In genomic region chr17:50502643-50502990, GRCh38 we compare ENCODE assay signal across 19 cellular contexts. TPM values are rescaled to one million over a fixed set of nuclear protein-coding genes. Genes with fewer than 3 reads are reported as not detected.
DNase-seq lines count a peak whose midpoint lies in the region; ATAC-seq and TF ChIP-seq lines count a peak whose summit lies in the region.
"Had no signal": no experiment of that assay in that cellular context is flagged by ENCODE, and none has a peak within 500 bp of the region (broad histone marks: within the 10 kb centered on the region; RNA-seq: fewer than 3 reads in every experiment).

No MANE protein-coding gene starts in this region.

- intact Hi-C loops in activated CD8-positive, alpha-beta T cell treated with anti-CD3 and anti-CD28 coated beads for 36 hours (cut with micrococcal nuclease), result no loop called here
- intact Hi-C loops in left lung (cut with DNase I), result no loop called here

- H3K36me3 Mint-ChIP-seq in activated CD8-positive, alpha-beta T cell treated with anti-CD3 and anti-CD28 coated beads for 36 hours (ENCODE audit: low read depth), result no peaks in the 10 kb centered on the region
- no peaks in the 10 kb centered on the region for H3K36me3 Mint-ChIP-seq in nephron (ENCODE audit: low read depth)
- H3K36me3 Mint-ChIP-seq: CD8-positive, alpha-beta memory T cell had no signal

- no peaks in the 10 kb centered on the region for H3K4me1 ChIP-seq in left lung
- peaks cover 0 to 2% (median 0%) of the 10 kb centered on the region in 3 donors for H3K4me1 ChIP-seq in gastroesophageal sphincter

- no peaks in the 10 kb centered on the region for H3K27me3 ChIP-seq in left lung
- H3K27me3 ChIP-seq in gastroesophageal sphincter, result no peaks in the 10 kb centered on the region

- H3K27ac Mint-ChIP-seq in activated CD8-positive, alpha-beta T cell treated with anti-CD3 and anti-CD28 coated beads for 36 hours, result no peak overlapping the region
- H3K27ac Mint-ChIP-seq in nephron, result peak overlapping the region; percentile 24 to 31 (median 30)

- POLR2A ChIA-PET in activated CD8-positive, alpha-beta T cell treated with anti-CD3 and anti-CD28 coated beads for 36 hours (lab: Charles Lee), result interaction anchor here (0.8 to 1.1 kb wide), 2 partner anchors 15 to 23 kb away, joined by 3 read pairs; no protein-coding TSS in a partner anchor

- no peak for TF ChIP-seq EP300 in gastroesophageal sphincter (IDR thresholded peaks at IDR 0.05)

- H3K4me1 Mint-ChIP-seq in activated CD8-positive, alpha-beta T cell treated with anti-CD3 and anti-CD28 coated beads for 36 hours (ENCODE audit: low read depth), result peaks cover 23% of the 10 kb centered on the region
- peaks cover 14% of the 10 kb centered on the region for H3K4me1 Mint-ChIP-seq in nephron

- peak; percentile 6 for ATAC-seq in activated CD8-positive, alpha-beta T cell treated with anti-CD3 and anti-CD28 coated beads for 36 hours
- ATAC-seq in left lung (no peak), gastroesophageal sphincter (no peak)

- peak; percentile 48 for DNase-seq in D341Med (ENCODE audit: low spot score)
- DNase-seq in activated CD8-positive, alpha-beta T cell treated with anti-CD3 and anti-CD28 coated beads for 36 hours, result no peak
- DNase-seq in left lung, result no peak
- no peak for DNase-seq in DMS114 treated with DMSO at 0.1 percent for 48 hours (lab: John Stamatoyannopoulos, UW; ENCODE audit: unreplicated experiment)
- DNase-seq: CD8-positive, alpha-beta memory T cell; GF-D8; GM23248; KBM-7; MV-4-11; NCI-H1417; NCI-H1930; NCI-H2171 treated with DMSO at 0.1 percent for 48 hours; NCI-H748 treated with DMSO at 0.1 percent for 48 hours had no signal

- no peaks in the 10 kb centered on the region for H3K9me3 Mint-ChIP-seq in activated CD8-positive, alpha-beta T cell treated with anti-CD3 and anti-CD28 coated beads for 36 hours
- H3K9me3 Mint-ChIP-seq in nephron, result no peaks in the 10 kb centered on the region
- H3K9me3 Mint-ChIP-seq: CD8-positive, alpha-beta memory T cell had no signal

- WGBS in gastroesophageal sphincter (ENCODE audit: low coverage in 1 of 2), 2 donors, result no CpG with 5 or more reads among the region's 6 CpGs

- no peak for TF ChIP-seq POLR2A in gastroesophageal sphincter (IDR thresholded peaks at IDR 0.05)

- CTCF ChIA-PET in activated CD8-positive, alpha-beta T cell treated with anti-CD3 and anti-CD28 coated beads for 36 hours (lab: Charles Lee), result interaction anchor here (1.5 to 6.9 kb wide), 7 partner anchors 9 to 141 kb away, joined by 5 to 50 read pairs (median 7); partner anchors contain the start of genes LRRC59 and RSAD1

- no peak overlapping the region for H3K4me3 Mint-ChIP-seq in activated CD8-positive, alpha-beta T cell treated with anti-CD3 and anti-CD28 coated beads for 36 hours
- H3K4me3 Mint-ChIP-seq in nephron, result no peak overlapping the region
- H3K4me3 Mint-ChIP-seq: CD8-positive, alpha-beta memory T cell had no signal

- TF ChIP-seq CTCF in activated CD8-positive, alpha-beta T cell treated with anti-CD3 and anti-CD28 coated beads for 36 hours (IDR thresholded peaks at IDR 0.05), result no peak
- TF ChIP-seq CTCF in nephron (IDR thresholded peaks at IDR 0.05; ENCODE audit: unreplicated experiment in 3 of 3) (no peak), left lung (IDR thresholded peaks at IDR 0.05) (no peak), gastroesophageal sphincter (IDR thresholded peaks at IDR 0.05) (no peak)

- no peak overlapping the region for H3K27ac ChIP-seq in left lung
- no peak overlapping the region for H3K27ac ChIP-seq in gastroesophageal sphincter
- H3K27ac ChIP-seq: A549, GM23248 had no signal

- H3K4me3 ChIP-seq in left lung (no peak overlapping the region), gastroesophageal sphincter (no peak overlapping the region)
- H3K4me3 ChIP-seq: A549; BLaER1 treated with 17β-estradiol and CSF1 and Interleukin-3, amounts not matched to agents 10 nM and 100 nM; GM23248 had no signal

- H3K9me3 ChIP-seq in left lung (no peaks in the 10 kb centered on the region), gastroesophageal sphincter (no peaks in the 10 kb centered on the region)
- H3K9me3 ChIP-seq: A549 had no signal

- H3K36me3 ChIP-seq in left lung, result no peaks in the 10 kb centered on the region
- no peaks in the 10 kb centered on the region for H3K36me3 ChIP-seq in gastroesophageal sphincter
- H3K36me3 ChIP-seq: BLaER1 treated with 17β-estradiol and CSF1 and Interleukin-3, amounts not matched to agents 10 nM and 100 nM had no signal

- no peaks in the 10 kb centered on the region for H3K27me3 Mint-ChIP-seq in activated CD8-positive, alpha-beta T cell treated with anti-CD3 and anti-CD28 coated beads for 36 hours
- H3K27me3 Mint-ChIP-seq in nephron (ENCODE audit: low read depth), result peaks cover 10% of the 10 kb centered on the region
- H3K27me3 Mint-ChIP-seq: CD8-positive, alpha-beta memory T cell had no signal

RNA-seq across cellular contexts. Expression of gene MYCBPAP, which starts 5.6 kb away (rescaled TPM):
- total RNA-seq in activated CD8-positive, alpha-beta T cell treated with anti-CD3 and anti-CD28 coated beads for 36 hours, result 1 to 10 TPM; 6.7 to 6.9 TPM
- total RNA-seq in left lung, result 1 to 10 TPM; 1.4 to 2.7 TPM
- under 1 TPM in 2 of 4 donors, not detected in 2; 0.27 to 0.31 TPM for total RNA-seq in gastroesophageal sphincter

RNA-seq across cellular contexts. Expression of gene RSAD1, which starts 24.0 kb away (rescaled TPM):
- 10 to 100 TPM; 39.2 to 40.7 TPM for total RNA-seq in activated CD8-positive, alpha-beta T cell treated with anti-CD3 and anti-CD28 coated beads for 36 hours
- total RNA-seq in left lung, result 10 to 100 TPM; 28.5 to 34.8 TPM
- total RNA-seq in gastroesophageal sphincter, result 10 to 100 TPM; 10.7 to 26.3 (median 21.3) TPM

RNA-seq across cellular contexts. Expression of gene EPN3, which starts 29.9 kb away (rescaled TPM):
- not detected for total RNA-seq in activated CD8-positive, alpha-beta T cell treated with anti-CD3 and anti-CD28 coated beads for 36 hours
- total RNA-seq in left lung (1 to 10 TPM in 1 of 2 donors, under 1 TPM in 1; 0.55 to 6.4 TPM), gastroesophageal sphincter (1 to 10 TPM in 1 of 4 donors, not detected in 3; 7.3 TPM)
- total RNA-seq: CD8-positive, alpha-beta memory T cell; Daoy; GM23248 had no signal

RNA-seq across cellular contexts. Expression of gene CHAD, which starts 33.9 kb away (rescaled TPM):
- not detected for total RNA-seq in activated CD8-positive, alpha-beta T cell treated with anti-CD3 and anti-CD28 coated beads for 36 hours
- total RNA-seq in left lung, result under 1 TPM; 0.17 to 0.21 TPM
- total RNA-seq in gastroesophageal sphincter, result not detected
- total RNA-seq: CD8-positive, alpha-beta memory T cell; Daoy; GM23248; NCI-H460 had no signal

RNA-seq across cellular contexts. Expression of gene SPATA20, which starts 44.4 kb away (rescaled TPM):
- 10 to 100 TPM; 29.0 to 36.2 TPM for total RNA-seq in activated CD8-positive, alpha-beta T cell treated with anti-CD3 and anti-CD28 coated beads for 36 hours
- total RNA-seq in left lung, result 10 to 100 TPM; 37.6 to 57.2 TPM
- 10 to 100 TPM; 45.0 to 75.3 (median 59.8) TPM for total RNA-seq in gastroesophageal sphincter
